In the genomic region with DNA sequence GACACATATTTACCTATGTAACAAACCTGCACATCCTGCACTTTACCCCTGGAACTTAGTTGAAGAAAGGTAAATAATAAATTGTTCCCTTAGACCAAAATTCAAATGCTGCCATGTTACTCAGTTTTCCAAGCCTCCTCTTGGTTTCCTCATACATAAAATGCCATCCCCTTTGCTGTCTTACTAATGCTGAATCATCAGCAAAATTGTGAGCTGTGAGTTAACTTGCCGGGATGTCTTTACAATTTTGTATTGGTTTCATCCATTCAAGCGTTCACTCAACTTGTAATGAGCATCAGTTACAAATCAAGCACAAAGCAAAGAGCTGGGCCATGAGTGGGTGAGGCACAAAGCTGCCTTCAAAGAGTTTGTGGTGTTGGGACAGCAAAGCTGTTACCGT, we compare ENCODE assay signal across 22 cellular contexts.
DNase-seq lines count a peak whose midpoint lies in the region; ATAC-seq and TF ChIP-seq lines count a peak whose summit lies in the region.
"Had no signal": no experiment of that assay in that cellular context is flagged by ENCODE, and none has a peak within 500 bp of the region (broad histone marks: within the 10 kb centered on the region; RNA-seq: fewer than 3 reads in every experiment).

No MANE protein-coding gene starts in this region.

- no peaks in the 10 kb centered on the region for H3K9me3 ChIP-seq in AG04450 (ENCODE audit: control insufficient read depth, insufficient read depth, low read length)
- no peaks in the 10 kb centered on the region for H3K9me3 ChIP-seq in adipocyte (ENCODE audit: control insufficient read depth, low read length)
- H3K9me3 ChIP-seq in suprapubic skin: no peaks in the 10 kb centered on the region
- H3K9me3 ChIP-seq: colonic mucosa, left lung, SJCRH30 had no signal

- TF ChIP-seq EP300 in suprapubic skin (IDR thresholded peaks at IDR 0.05): no peak

- ATAC-seq in GM21526 (IDR thresholded peaks at IDR 0.05; ENCODE audit: low FRiP score, unreplicated experiment): no peak
- ATAC-seq: activated CD8-positive, alpha-beta T cell treated with anti-CD3 and anti-CD28 coated beads for 36 hours; left lung; WTC11 had no signal

- TF ChIP-seq POLR2A in suprapubic skin (IDR thresholded peaks at IDR 0.05): no peak

- H3K27me3 ChIP-seq in AG04450 (ENCODE audit: control insufficient read depth, insufficient read depth, low read length) (peaks cover 3% of the 10 kb centered on the region), adipocyte (replicated peaks; ENCODE audit: control insufficient read depth, insufficient read depth, low read length) (no peaks in the 10 kb centered on the region), suprapubic skin (no peaks in the 10 kb centered on the region)
- H3K27me3 ChIP-seq: colonic mucosa, left lung, neural progenitor cell, SJCRH30 had no signal

- POLR2A ChIA-PET in AG04450 (lab: Yijun Ruan, JAX): no interaction called here

- H3K9ac ChIP-seq in adipocyte (ENCODE audit: low read length): no peak overlapping the region
- H3K9ac ChIP-seq: neural progenitor cell had no signal

- H3K27ac ChIP-seq in AG04450 (ENCODE audit: low read depth, low read length) (no peak overlapping the region), suprapubic skin (no peak overlapping the region)
- H3K27ac ChIP-seq: colonic mucosa, left lung, neural progenitor cell, SJCRH30 had no signal

- H3K4me1 ChIP-seq in adipocyte (ENCODE audit: control insufficient read depth, insufficient read depth, low read length): peaks cover 5% of the 10 kb centered on the region
- H3K4me1 ChIP-seq in suprapubic skin: no peaks in the 10 kb centered on the region
- H3K4me1 ChIP-seq: colonic mucosa, left lung, neural progenitor cell, SJCRH30 had no signal

- DNase-seq in AG04450 (ENCODE audit: low read depth, low spot score) (peak; percentile 16), HCEC 1CT (peak; percentile 27), adipocyte (ENCODE audit: low read depth) (peak; percentile 27), fibroblast of peridontal ligament (ENCODE audit: extremely low read depth) (peak; percentile 84), HUDEP-2 (lab: John Stamatoyannopoulos, UW; ENCODE audit: unreplicated experiment in 76 of 76) (no peak), suprapubic skin (ENCODE audit: low spot score in 2 of 2) (no peak), SW480 (ENCODE audit: low spot score) (no peak)
- DNase-seq: activated CD8-positive, alpha-beta T cell treated with anti-CD3 and anti-CD28 coated beads for 36 hours; activated naive CD4-positive, alpha-beta T cell treated with Interleukin-2 at 50 U/mL for 16 hours; activated T-cell treated with anti-CD3 and anti-CD28 coated beads, Interleukin-2, amount 50 U/mL, for 1 hour; CD4-positive, alpha-beta memory T cell; colonic mucosa; DMS79; left lung; NCI-H1436 treated with DMSO at 0.1 percent for 48 hours; NCI-H2171; SJCRH30; stimulated activated CD8-positive, alpha-beta memory T cell treated with anti-CD3 and anti-CD28 coated beads, Interleukin-4, amount 100 ng/mL, for 48 hours; T-helper 2 cell had no signal

- H3K36me3 ChIP-seq in adipocyte (ENCODE audit: control insufficient read depth, insufficient read depth, low read length, severe bottlenecking): no peaks in the 10 kb centered on the region
- no peaks in the 10 kb centered on the region for H3K36me3 ChIP-seq in suprapubic skin
- H3K36me3 ChIP-seq: colonic mucosa, left lung, neural progenitor cell, SJCRH30 had no signal

- H3K4me3 ChIP-seq in AG04450 (ENCODE audit: low read depth, low read length) (no peak overlapping the region), adipocyte (ENCODE audit: low read length) (no peak overlapping the region), suprapubic skin (no peak overlapping the region)
- H3K4me3 ChIP-seq: colonic mucosa, left lung, neural progenitor cell, SJCRH30 had no signal

- TF ChIP-seq CTCF in AG04450 (IDR thresholded peaks at IDR 0.05; ENCODE audit: low read depth, low read length) (no peak), suprapubic skin (IDR thresholded peaks at IDR 0.05) (no peak)

- CTCF ChIA-PET in AG04450 (lab: Charles Lee): interaction anchor here (1.7 kb wide), 1 partner anchor 15 kb away, joined by 6 read pairs; no protein-coding TSS in a partner anchor

- WGBS in suprapubic skin: 74% methylated on average over 3 of the region's 3 CpGs

Comparison
In these comparisons a context has a peak if more than half of its experiments do, and no peak if none do; other contexts are left out.
1. DNase-seq: peak in AG04450 (single experiment), HCEC 1CT (single experiment), adipocyte (single experiment) and fibroblast of peridontal ligament (single experiment); none in HUDEP-2 (0 of 76), suprapubic skin (0 of 2) and SW480 (single experiment).